ENCODE assay signal across 1 cellular context in the genomic region with DNA sequence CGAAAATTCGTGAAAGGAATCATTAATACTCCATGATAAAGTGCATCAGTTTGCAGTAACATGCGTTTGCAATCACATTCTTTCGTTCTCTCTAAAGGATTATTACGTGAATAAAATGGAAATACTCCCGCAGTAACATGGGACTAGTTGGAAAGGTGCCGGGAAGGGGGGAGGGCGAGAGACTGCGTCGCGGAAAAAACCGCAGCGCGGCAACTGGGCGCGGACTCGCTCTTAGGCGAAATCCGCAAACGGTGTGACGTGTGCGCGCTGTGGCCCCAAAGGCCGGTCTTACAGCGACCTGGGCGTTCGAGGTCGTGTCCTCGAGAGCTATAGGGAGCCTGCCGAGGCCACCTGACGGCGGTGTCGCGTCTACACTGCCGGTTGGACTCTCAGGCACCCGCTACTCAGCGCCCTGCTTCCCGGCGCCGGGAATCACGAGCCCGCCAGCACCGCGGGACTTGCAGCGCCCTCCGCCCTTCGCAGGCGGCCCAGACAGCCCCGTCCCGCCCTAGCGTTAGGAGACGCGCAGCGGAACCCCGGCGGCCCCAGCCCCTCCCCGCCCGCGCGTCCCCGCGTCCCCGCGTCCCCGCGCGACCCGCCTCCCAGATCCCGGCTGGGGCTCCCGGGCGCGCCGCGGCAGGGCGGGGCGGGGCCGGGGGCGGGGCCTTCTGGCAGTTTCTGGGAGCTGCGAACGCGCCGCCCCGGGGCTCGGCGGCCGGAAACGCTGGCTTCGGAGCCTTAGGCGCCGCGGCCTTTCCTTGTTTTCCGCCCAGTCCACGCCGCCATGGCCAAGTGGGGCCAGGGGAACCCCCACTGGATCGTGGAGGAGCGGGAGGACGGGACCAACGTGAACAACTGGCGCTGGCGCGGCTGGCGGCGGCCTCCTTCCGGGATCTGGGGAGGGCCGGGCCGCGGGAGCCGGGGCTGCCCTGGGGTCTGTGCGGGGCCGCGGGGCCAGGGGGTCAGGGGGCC.
A peak's percentile ranks its signal among the peaks of the same experiment; 100 is the strongest.
TF ChIP-seq lines count a peak whose summit lies in the region.

No MANE protein-coding gene starts in this region.

TF ChIP-seq in HepG2, 621 proteins besides CTCF, POLR2A, EP300 and RAD21 (continued from another document and continues in another):
- TF ChIP-seq, protein P1, sequence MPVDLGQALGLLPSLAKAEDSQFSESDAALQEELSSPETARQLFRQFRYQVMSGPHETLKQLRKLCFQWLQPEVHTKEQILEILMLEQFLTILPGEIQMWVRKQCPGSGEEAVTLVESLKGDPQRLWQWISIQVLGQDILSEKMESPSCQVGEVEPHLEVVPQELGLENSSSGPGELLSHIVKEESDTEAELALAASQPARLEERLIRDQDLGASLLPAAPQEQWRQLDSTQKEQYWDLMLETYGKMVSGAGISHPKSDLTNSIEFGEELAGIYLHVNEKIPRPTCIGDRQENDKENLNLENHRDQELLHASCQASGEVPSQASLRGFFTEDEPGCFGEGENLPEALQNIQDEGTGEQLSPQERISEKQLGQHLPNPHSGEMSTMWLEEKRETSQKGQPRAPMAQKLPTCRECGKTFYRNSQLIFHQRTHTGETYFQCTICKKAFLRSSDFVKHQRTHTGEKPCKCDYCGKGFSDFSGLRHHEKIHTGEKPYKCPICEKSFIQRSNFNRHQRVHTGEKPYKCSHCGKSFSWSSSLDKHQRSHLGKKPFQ (CRISPR knock-in tag; IDR thresholded peaks at IDR 0.05; ENCODE audit: insufficient replicate concordance): peak; percentile 89
- TF ChIP-seq FIP1L1 (IDR thresholded peaks at IDR 0.05; ENCODE audit: borderline replicate concordance, insufficient read depth, low read depth, low read length) (no peak), ZMYM2 (CRISPR knock-in tag; IDR thresholded peaks at IDR 0.05) (peak; percentile 64; the same call in 1 of the 2 replicates), ZNF652 (CRISPR knock-in tag; IDR thresholded peaks at IDR 0.05; ENCODE audit: borderline replicate concordance, low read depth) (0 out of 2 replicates have a peak, but pooled peaks have one; percentile 7), ZNF224 (CRISPR knock-in tag; IDR thresholded peaks at IDR 0.05) (peak; percentile 90), TMF1 (CRISPR knock-in tag; IDR thresholded peaks at IDR 0.05; ENCODE audit: low read depth) (peak; percentile 93), SRSF4 (IDR thresholded peaks at IDR 0.05; ENCODE audit: low read depth, low read length, poor library complexity, severe bottlenecking) (no peak), ZNF703 (CRISPR knock-in tag; IDR thresholded peaks at IDR 0.05; ENCODE audit: borderline replicate concordance) (0 out of 2 replicates have a peak, but pooled peaks have one; percentile 53), ZNF121 (CRISPR knock-in tag; IDR thresholded peaks at IDR 0.05) (peak; percentile 95), ADNP (CRISPR knock-in tag; IDR thresholded peaks at IDR 0.05) (no peak), PHF5A (CRISPR knock-in tag; IDR thresholded peaks at IDR 0.05; ENCODE audit: low read depth, unreplicated experiment) (peak; percentile 87), ZNF260 (CRISPR knock-in tag; IDR thresholded peaks at IDR 0.05; ENCODE audit: borderline replicate concordance, low read depth) (no peak), ZNF383 (CRISPR knock-in tag; IDR thresholded peaks at IDR 0.05; ENCODE audit: borderline replicate concordance) (no peak), ZC3H13 (CRISPR knock-in tag; IDR thresholded peaks at IDR 0.05) (peak; percentile 95), ZC3H4 (CRISPR knock-in tag; IDR thresholded peaks at IDR 0.05; ENCODE audit: borderline replicate concordance) (peak; percentile 39; the same call in 1 of the 2 replicates), ZNF234 (CRISPR knock-in tag; conservative IDR thresholded peaks at IDR 0.05) (peak; percentile 88; the same call in 1 of the 2 replicates), ETV6 (CRISPR knock-in tag; conservative IDR thresholded peaks at IDR 0.05) (peak; percentile 87; the same call in 1 of the 2 replicates), MZF1 (CRISPR knock-in tag; IDR thresholded peaks at IDR 0.05; ENCODE audit: borderline replicate concordance) (peak; percentile 78; the same call in 1 of the 2 replicates), CEBPG (CRISPR knock-in tag; IDR thresholded peaks at IDR 0.05) (peak; percentile 57), ZNF792 (CRISPR knock-in tag; IDR thresholded peaks at IDR 0.05) (peak; percentile 92), ZNF317 (CRISPR knock-in tag; IDR thresholded peaks at IDR 0.05) (peak; percentile 73; the same call in 1 of the 2 replicates)
- TF ChIP-seq, protein P2, sequence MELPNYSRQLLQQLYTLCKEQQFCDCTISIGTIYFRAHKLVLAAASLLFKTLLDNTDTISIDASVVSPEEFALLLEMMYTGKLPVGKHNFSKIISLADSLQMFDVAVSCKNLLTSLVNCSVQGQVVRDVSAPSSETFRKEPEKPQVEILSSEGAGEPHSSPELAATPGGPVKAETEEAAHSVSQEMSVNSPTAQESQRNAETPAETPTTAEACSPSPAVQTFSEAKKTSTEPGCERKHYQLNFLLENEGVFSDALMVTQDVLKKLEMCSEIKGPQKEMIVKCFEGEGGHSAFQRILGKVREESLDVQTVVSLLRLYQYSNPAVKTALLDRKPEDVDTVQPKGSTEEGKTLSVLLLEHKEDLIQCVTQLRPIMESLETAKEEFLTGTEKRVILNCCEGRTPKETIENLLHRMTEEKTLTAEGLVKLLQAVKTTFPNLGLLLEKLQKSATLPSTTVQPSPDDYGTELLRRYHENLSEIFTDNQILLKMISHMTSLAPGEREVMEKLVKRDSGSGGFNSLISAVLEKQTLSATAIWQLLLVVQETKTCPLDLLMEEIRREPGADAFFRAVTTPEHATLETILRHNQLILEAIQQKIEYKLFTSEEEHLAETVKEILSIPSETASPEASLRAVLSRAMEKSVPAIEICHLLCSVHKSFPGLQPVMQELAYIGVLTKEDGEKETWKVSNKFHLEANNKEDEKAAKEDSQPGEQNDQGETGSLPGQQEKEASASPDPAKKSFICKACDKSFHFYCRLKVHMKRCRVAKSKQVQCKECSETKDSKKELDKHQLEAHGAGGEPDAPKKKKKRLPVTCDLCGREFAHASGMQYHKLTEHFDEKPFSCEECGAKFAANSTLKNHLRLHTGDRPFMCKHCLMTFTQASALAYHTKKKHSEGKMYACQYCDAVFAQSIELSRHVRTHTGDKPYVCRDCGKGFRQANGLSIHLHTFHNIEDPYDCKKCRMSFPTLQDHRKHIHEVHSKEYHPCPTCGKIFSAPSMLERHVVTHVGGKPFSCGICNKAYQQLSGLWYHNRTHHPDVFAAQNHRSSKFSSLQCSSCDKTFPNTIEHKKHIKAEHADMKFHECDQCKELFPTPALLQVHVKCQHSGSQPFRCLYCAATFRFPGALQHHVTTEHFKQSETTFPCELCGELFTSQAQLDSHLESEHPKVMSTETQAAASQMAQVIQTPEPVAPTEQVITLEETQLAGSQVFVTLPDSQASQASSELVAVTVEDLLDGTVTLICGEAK (IDR thresholded peaks at IDR 0.05): no peak
- TF ChIP-seq, protein P2 (CRISPR knock-in tag; IDR thresholded peaks at IDR 0.05): peak; percentile 75
- TF ChIP-seq, protein P3, sequence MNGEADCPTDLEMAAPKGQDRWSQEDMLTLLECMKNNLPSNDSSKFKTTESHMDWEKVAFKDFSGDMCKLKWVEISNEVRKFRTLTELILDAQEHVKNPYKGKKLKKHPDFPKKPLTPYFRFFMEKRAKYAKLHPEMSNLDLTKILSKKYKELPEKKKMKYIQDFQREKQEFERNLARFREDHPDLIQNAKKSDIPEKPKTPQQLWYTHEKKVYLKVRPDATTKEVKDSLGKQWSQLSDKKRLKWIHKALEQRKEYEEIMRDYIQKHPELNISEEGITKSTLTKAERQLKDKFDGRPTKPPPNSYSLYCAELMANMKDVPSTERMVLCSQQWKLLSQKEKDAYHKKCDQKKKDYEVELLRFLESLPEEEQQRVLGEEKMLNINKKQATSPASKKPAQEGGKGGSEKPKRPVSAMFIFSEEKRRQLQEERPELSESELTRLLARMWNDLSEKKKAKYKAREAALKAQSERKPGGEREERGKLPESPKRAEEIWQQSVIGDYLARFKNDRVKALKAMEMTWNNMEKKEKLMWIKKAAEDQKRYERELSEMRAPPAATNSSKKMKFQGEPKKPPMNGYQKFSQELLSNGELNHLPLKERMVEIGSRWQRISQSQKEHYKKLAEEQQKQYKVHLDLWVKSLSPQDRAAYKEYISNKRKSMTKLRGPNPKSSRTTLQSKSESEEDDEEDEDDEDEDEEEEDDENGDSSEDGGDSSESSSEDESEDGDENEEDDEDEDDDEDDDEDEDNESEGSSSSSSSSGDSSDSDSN (CRISPR knock-in tag; IDR thresholded peaks at IDR 0.05): peak; percentile 96
- TF ChIP-seq, protein P4, sequence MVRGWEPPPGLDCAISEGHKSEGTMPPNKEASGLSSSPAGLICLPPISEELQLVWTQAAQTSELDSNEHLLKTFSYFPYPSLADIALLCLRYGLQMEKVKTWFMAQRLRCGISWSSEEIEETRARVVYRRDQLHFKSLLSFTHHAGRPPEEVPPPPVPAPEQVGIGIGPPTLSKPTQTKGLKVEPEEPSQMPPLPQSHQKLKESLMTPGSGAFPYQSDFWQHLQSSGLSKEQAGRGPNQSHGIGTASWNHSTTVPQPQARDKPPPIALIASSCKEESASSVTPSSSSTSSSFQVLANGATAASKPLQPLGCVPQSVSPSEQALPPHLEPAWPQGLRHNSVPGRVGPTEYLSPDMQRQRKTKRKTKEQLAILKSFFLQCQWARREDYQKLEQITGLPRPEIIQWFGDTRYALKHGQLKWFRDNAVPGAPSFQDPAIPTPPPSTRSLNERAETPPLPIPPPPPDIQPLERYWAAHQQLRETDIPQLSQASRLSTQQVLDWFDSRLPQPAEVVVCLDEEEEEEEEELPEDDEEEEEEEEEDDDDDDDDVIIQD (CRISPR knock-in tag; IDR thresholded peaks at IDR 0.05; ENCODE audit: low read depth): no peak; the same call in 1 of the 2 replicates
- TF ChIP-seq, protein P5, sequence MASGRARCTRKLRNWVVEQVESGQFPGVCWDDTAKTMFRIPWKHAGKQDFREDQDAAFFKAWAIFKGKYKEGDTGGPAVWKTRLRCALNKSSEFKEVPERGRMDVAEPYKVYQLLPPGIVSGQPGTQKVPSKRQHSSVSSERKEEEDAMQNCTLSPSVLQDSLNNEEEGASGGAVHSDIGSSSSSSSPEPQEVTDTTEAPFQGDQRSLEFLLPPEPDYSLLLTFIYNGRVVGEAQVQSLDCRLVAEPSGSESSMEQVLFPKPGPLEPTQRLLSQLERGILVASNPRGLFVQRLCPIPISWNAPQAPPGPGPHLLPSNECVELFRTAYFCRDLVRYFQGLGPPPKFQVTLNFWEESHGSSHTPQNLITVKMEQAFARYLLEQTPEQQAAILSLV (CRISPR knock-in tag; IDR thresholded peaks at IDR 0.05; ENCODE audit: borderline replicate concordance): peak; percentile 94
- TF ChIP-seq, protein P6, sequence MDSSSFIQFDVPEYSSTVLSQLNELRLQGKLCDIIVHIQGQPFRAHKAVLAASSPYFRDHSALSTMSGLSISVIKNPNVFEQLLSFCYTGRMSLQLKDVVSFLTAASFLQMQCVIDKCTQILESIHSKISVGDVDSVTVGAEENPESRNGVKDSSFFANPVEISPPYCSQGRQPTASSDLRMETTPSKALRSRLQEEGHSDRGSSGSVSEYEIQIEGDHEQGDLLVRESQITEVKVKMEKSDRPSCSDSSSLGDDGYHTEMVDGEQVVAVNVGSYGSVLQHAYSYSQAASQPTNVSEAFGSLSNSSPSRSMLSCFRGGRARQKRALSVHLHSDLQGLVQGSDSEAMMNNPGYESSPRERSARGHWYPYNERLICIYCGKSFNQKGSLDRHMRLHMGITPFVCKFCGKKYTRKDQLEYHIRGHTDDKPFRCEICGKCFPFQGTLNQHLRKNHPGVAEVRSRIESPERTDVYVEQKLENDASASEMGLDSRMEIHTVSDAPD (CRISPR knock-in tag; IDR thresholded peaks at IDR 0.05): peak; percentile 59; the same call in 1 of the 2 replicates
- TF ChIP-seq, protein P7, sequence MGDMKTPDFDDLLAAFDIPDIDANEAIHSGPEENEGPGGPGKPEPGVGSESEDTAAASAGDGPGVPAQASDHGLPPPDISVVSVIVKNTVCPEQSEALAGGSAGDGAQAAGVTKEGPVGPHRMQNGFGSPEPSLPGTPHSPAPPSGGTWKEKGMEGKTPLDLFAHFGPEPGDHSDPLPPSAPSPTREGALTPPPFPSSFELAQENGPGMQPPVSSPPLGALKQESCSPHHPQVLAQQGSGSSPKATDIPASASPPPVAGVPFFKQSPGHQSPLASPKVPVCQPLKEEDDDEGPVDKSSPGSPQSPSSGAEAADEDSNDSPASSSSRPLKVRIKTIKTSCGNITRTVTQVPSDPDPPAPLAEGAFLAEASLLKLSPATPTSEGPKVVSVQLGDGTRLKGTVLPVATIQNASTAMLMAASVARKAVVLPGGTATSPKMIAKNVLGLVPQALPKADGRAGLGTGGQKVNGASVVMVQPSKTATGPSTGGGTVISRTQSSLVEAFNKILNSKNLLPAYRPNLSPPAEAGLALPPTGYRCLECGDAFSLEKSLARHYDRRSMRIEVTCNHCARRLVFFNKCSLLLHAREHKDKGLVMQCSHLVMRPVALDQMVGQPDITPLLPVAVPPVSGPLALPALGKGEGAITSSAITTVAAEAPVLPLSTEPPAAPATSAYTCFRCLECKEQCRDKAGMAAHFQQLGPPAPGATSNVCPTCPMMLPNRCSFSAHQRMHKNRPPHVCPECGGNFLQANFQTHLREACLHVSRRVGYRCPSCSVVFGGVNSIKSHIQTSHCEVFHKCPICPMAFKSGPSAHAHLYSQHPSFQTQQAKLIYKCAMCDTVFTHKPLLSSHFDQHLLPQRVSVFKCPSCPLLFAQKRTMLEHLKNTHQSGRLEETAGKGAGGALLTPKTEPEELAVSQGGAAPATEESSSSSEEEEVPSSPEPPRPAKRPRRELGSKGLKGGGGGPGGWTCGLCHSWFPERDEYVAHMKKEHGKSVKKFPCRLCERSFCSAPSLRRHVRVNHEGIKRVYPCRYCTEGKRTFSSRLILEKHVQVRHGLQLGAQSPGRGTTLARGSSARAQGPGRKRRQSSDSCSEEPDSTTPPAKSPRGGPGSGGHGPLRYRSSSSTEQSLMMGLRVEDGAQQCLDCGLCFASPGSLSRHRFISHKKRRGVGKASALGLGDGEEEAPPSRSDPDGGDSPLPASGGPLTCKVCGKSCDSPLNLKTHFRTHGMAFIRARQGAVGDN (CRISPR knock-in tag; IDR thresholded peaks at IDR 0.05): peak; percentile 98
